ENCODE assay signal across 11 cellular contexts in genomic region chr4:150131581-150132228, GRCh38.
"Had no signal": no experiment of that assay in that cellular context is flagged by ENCODE, and none has a peak within 500 bp of the region (broad histone marks: within the 10 kb centered on the region; RNA-seq: fewer than 3 reads in every experiment).

No MANE protein-coding gene starts in this region.

- H3K4me1 Mint-ChIP-seq: neural progenitor cell had no signal

- H3K9me3 Mint-ChIP-seq: activated T-cell treated with anti-CD3 and anti-CD28 coated beads, Interleukin-2, amount 50 U/mL, for 4 hours; neural progenitor cell; T-helper 2 cell treated with Interferon-gamma antibody and Interleukin-4, amounts not matched to agents 5 μg/mL and 100 μg/mL, for 36 hours had no signal

- H3K36me3 Mint-ChIP-seq: activated naive CD8-positive, alpha-beta T cell had no signal

- H3K27ac Mint-ChIP-seq: activated naive CD8-positive, alpha-beta T cell; neural progenitor cell; T-helper 2 cell treated with Interferon-gamma antibody and Interleukin-4, amounts not matched to agents 5 μg/mL and 100 μg/mL, for 36 hours had no signal

- DNase-seq: activated gamma-delta T cell; activated T-cell treated with anti-CD3 and anti-CD28 coated beads, Interleukin-2, amount 50 U/mL, for 4 hours; esophagus squamous epithelium; kidney; ovary; stimulated activated CD4-positive, alpha-beta T cell treated with anti-CD3 and anti-CD28 coated beads, Interleukin-15, amount 100 ng/mL, for 24 hours; stimulated activated CD4-positive, alpha-beta T cell treated with anti-CD3 and anti-CD28 coated beads, Interleukin-4, amount 100 ng/mL, for 4 hours had no signal

- ATAC-seq: activated CD4-positive, CD25-positive, alpha-beta regulatory T cell treated with anti-CD3 and anti-CD28 coated beads, Interleukin-2, amount 50 U/mL, for 24 hours; activated T-cell treated with anti-CD3 and anti-CD28 coated beads, Interleukin-2, amount 50 U/mL, for 4 hours had no signal

- H3K4me3 Mint-ChIP-seq: activated naive CD8-positive, alpha-beta T cell; activated T-cell treated with anti-CD3 and anti-CD28 coated beads, Interleukin-2, amount 50 U/mL, for 4 hours; neural progenitor cell; T-helper 2 cell treated with Interferon-gamma antibody and Interleukin-4, amounts not matched to agents 5 μg/mL and 100 μg/mL, for 36 hours had no signal
